In genomic region chrX:49978191-49978590, GRCh38 we compare ENCODE assay signal across 16 cellular contexts.
"Had no signal": no experiment of that assay in that cellular context is flagged by ENCODE, and none has a peak within 500 bp of the region (broad histone marks: within the 10 kb centered on the region; RNA-seq: fewer than 3 reads in every experiment).

No MANE protein-coding gene starts in this region.

- H3K9me3 Mint-ChIP-seq: activated naive CD4-positive, alpha-beta T cell treated with anti-CD3 and anti-CD28 coated beads, Interleukin-2, amount 50 U/mL, for 72 hours; memory B cell; stimulated activated naive CD8-positive, alpha-beta T cell treated with anti-CD3 and anti-CD28 coated beads, Interleukin-15, amount 100 ng/mL, for 72 hours had no signal

- DNase-seq: activated T-cell treated with anti-CD3 and anti-CD28 coated beads, Interleukin-2, amount 50 U/mL, for 1 hour; amniotic stem cell; body of pancreas; dorsolateral prefrontal cortex; foreskin fibroblast; left lung; stimulated activated CD4-positive, alpha-beta T cell treated with anti-CD3 and anti-CD28 coated beads, Interleukin-15, amount 100 ng/mL, for 24 hours; stimulated activated CD4-positive, alpha-beta T cell treated with anti-CD3 and anti-CD28 coated beads, Interleukin-4, amount 100 ng/mL, for 24 hours; stimulated activated naive CD8-positive, alpha-beta T cell treated with anti-CD3 and anti-CD28 coated beads, Interleukin-15, amount 100 ng/mL, for 72 hours; T-helper 17 cell; testis; upper lobe of right lung had no signal

- H3K36me3 ChIP-seq: esophagus muscularis mucosa, left lung, upper lobe of right lung had no signal

- H3K27ac ChIP-seq: body of pancreas, dorsolateral prefrontal cortex, esophagus muscularis mucosa, left lung, testis, upper lobe of right lung had no signal

- H3K4me1 Mint-ChIP-seq: memory B cell; stimulated activated naive CD8-positive, alpha-beta T cell treated with anti-CD3 and anti-CD28 coated beads, Interleukin-15, amount 100 ng/mL, for 72 hours; T-helper 17 cell had no signal

- H3K4me3 ChIP-seq: body of pancreas, dorsolateral prefrontal cortex, esophagus muscularis mucosa, left lung, testis, upper lobe of right lung had no signal

- H3K9me3 ChIP-seq: body of pancreas, esophagus muscularis mucosa, left lung, testis, upper lobe of right lung had no signal

- H3K27ac Mint-ChIP-seq: activated naive CD4-positive, alpha-beta T cell treated with anti-CD3 and anti-CD28 coated beads, Interleukin-2, amount 50 U/mL, for 72 hours; memory B cell; T-helper 17 cell had no signal

- H3K27me3 Mint-ChIP-seq: memory B cell; stimulated activated naive CD8-positive, alpha-beta T cell treated with anti-CD3 and anti-CD28 coated beads, Interleukin-15, amount 100 ng/mL, for 72 hours; T-helper 17 cell had no signal

- H3K4me1 ChIP-seq: body of pancreas, esophagus muscularis mucosa, left lung, testis, upper lobe of right lung had no signal

- ATAC-seq: activated CD4-positive, CD25-positive, alpha-beta regulatory T cell treated with anti-CD3 and anti-CD28 coated beads, Interleukin-2, amount 50 U/mL, for 24 hours; activated naive CD4-positive, alpha-beta T cell treated with anti-CD3 and anti-CD28 coated beads, Interleukin-2, amount 50 U/mL, for 72 hours; body of pancreas; left lung; stimulated activated naive CD8-positive, alpha-beta T cell treated with anti-CD3 and anti-CD28 coated beads, Interleukin-15, amount 100 ng/mL, for 72 hours; T-helper 17 cell; upper lobe of right lung had no signal

- H3K4me3 Mint-ChIP-seq: memory B cell; stimulated activated naive CD8-positive, alpha-beta T cell treated with anti-CD3 and anti-CD28 coated beads, Interleukin-15, amount 100 ng/mL, for 72 hours; T-helper 17 cell had no signal

- H3K27me3 ChIP-seq: body of pancreas, esophagus muscularis mucosa, left lung, testis, upper lobe of right lung had no signal
